ENCODE assay signal across 8 cellular contexts in genomic region chr21:44932366-44933181, GRCh38. TPM values are rescaled to one million over a fixed set of nuclear protein-coding genes. Genes with fewer than 3 reads are reported as not detected.
DNase-seq lines count a peak whose midpoint lies in the region; ATAC-seq and TF ChIP-seq lines count a peak whose summit lies in the region.

No MANE protein-coding gene starts in this region.

- no peak for ATAC-seq in GM19452 (IDR thresholded peaks at IDR 0.05; ENCODE audit: unreplicated experiment)

- H3K9ac ChIP-seq in NT2/D1 (ENCODE audit: insufficient read length, low read depth) (peak overlapping the region; percentile 69), smooth muscle cell (ENCODE audit: low read depth) (no peak overlapping the region)

- H2AFZ ChIP-seq in smooth muscle cell (ENCODE audit: low read depth), result no peak overlapping the region

- peaks cover 6% of the 10 kb centered on the region for H4K20me1 ChIP-seq in smooth muscle cell (ENCODE audit: low read depth)

- no peaks in the 10 kb centered on the region for H3K9me3 ChIP-seq in NT2/D1 (ENCODE audit: insufficient read depth, low read length)
- no peaks in the 10 kb centered on the region for H3K9me3 ChIP-seq in left ventricle myocardium inferior (replicated peaks)
- no peaks in the 10 kb centered on the region for H3K9me3 ChIP-seq in smooth muscle cell (replicated peaks; ENCODE audit: low read depth)

- H3K27me3 ChIP-seq in NT2/D1 (ENCODE audit: insufficient read depth, insufficient read length) (peaks cover 67% of the 10 kb centered on the region), left ventricle myocardium inferior (ENCODE audit: low read depth) (peaks cover 80% of the 10 kb centered on the region), smooth muscle cell (ENCODE audit: low read depth) (peaks cover 37% of the 10 kb centered on the region)

- H3K27ac ChIP-seq in left ventricle myocardium inferior (replicated peaks) (no peak overlapping the region), smooth muscle cell (ENCODE audit: low read depth) (no peak overlapping the region)

- H3K4me3 ChIP-seq in NT2/D1 (ENCODE audit: insufficient read length, low read depth) (peak overlapping the region; percentile 25), left ventricle myocardium inferior (peak overlapping the region; percentile 66), smooth muscle cell (peak overlapping the region; percentile 56)

- TF ChIP-seq CTCF in left ventricle myocardium inferior (IDR thresholded peaks at IDR 0.05; ENCODE audit: borderline replicate concordance) (peak; percentile 69), smooth muscle cell (IDR thresholded peaks at IDR 0.05; ENCODE audit: borderline replicate concordance, insufficient read depth, poor library complexity, severe bottlenecking) (peak; percentile 43)

- peak overlapping the region; percentile 87 for H3K4me2 ChIP-seq in smooth muscle cell

- TF ChIP-seq POLR2A in GM10847 (IDR thresholded peaks at IDR 0.05; ENCODE audit: extremely low read depth, insufficient read length), result peak; percentile 1

- DNase-seq in NT2/D1 (ENCODE audit: low read depth, low spot score) (no peak), left ventricle myocardium inferior (peak; percentile 58), smooth muscle cell (lab: John Stamatoyannopoulos, UW; ENCODE audit: unreplicated experiment) (no peak), COLO829 (ENCODE audit: low spot score) (no peak), SK-N-DZ (ENCODE audit: low spot score) (no peak)
- DNase-seq in activated gamma-delta T cell treated with anti-CD3 and anti-CD28 coated beads, Interleukin-2, amount 50 U/mL, for 16 hours (ENCODE audit: low read depth), result peak; percentile 60

- peaks cover 29% of the 10 kb centered on the region for H3K4me1 ChIP-seq in NT2/D1 (ENCODE audit: insufficient read depth, insufficient read length)
- H3K4me1 ChIP-seq in left ventricle myocardium inferior, result peaks cover 30% of the 10 kb centered on the region
- H3K4me1 ChIP-seq in smooth muscle cell (ENCODE audit: low read depth), result peaks cover 13% of the 10 kb centered on the region

- H3K36me3 ChIP-seq in NT2/D1 (ENCODE audit: insufficient read depth, insufficient read length, low read length), result peaks cover 12% of the 10 kb centered on the region
- H3K36me3 ChIP-seq in left ventricle myocardium inferior, result no peaks in the 10 kb centered on the region
- H3K36me3 ChIP-seq in smooth muscle cell (ENCODE audit: low read depth), result no peaks in the 10 kb centered on the region

- H3F3A ChIP-seq in smooth muscle cell (ENCODE audit: low read depth), result peaks cover 10% of the 10 kb centered on the region

- no peaks in the 10 kb centered on the region for H3K79me2 ChIP-seq in smooth muscle cell (ENCODE audit: low read depth)

- intact Hi-C loops in left ventricle myocardium inferior (cut with micrococcal nuclease), result no loop called here

- WGBS in smooth muscle cell (ENCODE audit: low lambda C conversion rate), result 5% methylated on average over 51 of the region's 72 CpGs

RNA-seq across cellular contexts. Expression of gene SLX9, which starts 7.3 kb away (rescaled TPM):
- total RNA-seq in left ventricle myocardium inferior, result 70.7 TPM
- total RNA-seq in smooth muscle cell, result 13.9 and 15.9 TPM in 2 replicates
- polyA plus RNA-seq in smooth muscle cell, result 26.6 and 32.7 TPM in 2 replicates
- 17.1 and 23.9 TPM in 2 replicates for polyA plus RNA-seq in SK-N-DZ (2014; cell fraction: cytosol; rRNA removed)
- polyA plus RNA-seq in SK-N-DZ (2014; cell fraction: nucleus; rRNA removed), result 12.7 and 14.2 TPM in 2 replicates

RNA-seq across cellular contexts. Expression of gene ITGB2, which starts 11.9 kb away (rescaled TPM):
- total RNA-seq in left ventricle myocardium inferior, result 18.6 TPM
- total RNA-seq in smooth muscle cell, result 0.18 TPM in 1 of 2 replicates, not detected in the other
- polyA plus RNA-seq in smooth muscle cell, result 0.86 and 1.0 TPM in 2 replicates
- 0.07 TPM in 1 of 2 replicates, not detected in the other for polyA plus RNA-seq in SK-N-DZ (2014; cell fraction: cytosol; rRNA removed)
- polyA plus RNA-seq in SK-N-DZ (2014; cell fraction: nucleus; rRNA removed), result 0.13 TPM in 1 of 2 replicates, not detected in the other

RNA-seq across cellular contexts. Expression of gene PTTG1IP, which starts 59.1 kb away (rescaled TPM):
- 171 TPM for total RNA-seq in left ventricle myocardium inferior
- total RNA-seq in smooth muscle cell, result 331 and 369 TPM in 2 replicates
- polyA plus RNA-seq in smooth muscle cell, result 314 and 340 TPM in 2 replicates
- polyA plus RNA-seq in SK-N-DZ (2014; cell fraction: cytosol; rRNA removed), result 183 and 199 TPM in 2 replicates
- polyA plus RNA-seq in SK-N-DZ (2014; cell fraction: nucleus; rRNA removed), result 130 and 133 TPM in 2 replicates

Comparison
In these comparisons a context has a peak if more than half of its experiments do, and no peak if none do; other contexts are left out.
1. DNase-seq: peak in activated gamma-delta T cell treated with anti-CD3 and anti-CD28 coated beads, Interleukin-2, amount 50 U/mL, for 16 hours (single experiment) and left ventricle myocardium inferior (single experiment); none in NT2/D1 (single experiment), smooth muscle cell (single experiment), COLO829 (single experiment) and SK-N-DZ (single experiment).
2. RNA of gene ITGB2, which starts 11.9 kb away (total RNA-seq): 18.6 TPM in left ventricle myocardium inferior (single experiment); 0.18 TPM in smooth muscle cell; every median in the first group is over 10 times any median in the second.
3. Peak in every context shown above with its lines, with median percentiles within 50 percentile points of each other: H3K4me3 ChIP-seq.